In genomic region chr1:48523541-48523940, GRCh38 we compare ENCODE assay signal across 24 cellular contexts.
"Had no signal": no experiment of that assay in that cellular context is flagged by ENCODE, and none has a peak within 500 bp of the region (broad histone marks: within the 10 kb centered on the region; RNA-seq: fewer than 3 reads in every experiment).

No MANE protein-coding gene starts in this region.

- H3K9me3 ChIP-seq: left ventricle myocardium inferior, pancreas, prostate gland, suprapubic skin, tibial nerve, vagina had no signal

- FAIRE-seq: islet of Langerhans, kidney, pancreas had no signal

- H3K4me1 ChIP-seq: pancreas, prostate gland, vagina had no signal

- H3K27ac ChIP-seq: left ventricle myocardium inferior, pancreas, prostate gland, skin epidermis, suprapubic skin, vagina had no signal

- H3K4me3 ChIP-seq: left ventricle myocardium inferior, lung, pancreas, prostate gland, skin epidermis, suprapubic skin, tibial nerve, vagina had no signal

- H3K36me3 ChIP-seq: left ventricle myocardium inferior, pancreas, prostate gland, suprapubic skin, tibial nerve, vagina had no signal

- DNase-seq: hypothalamus; immature natural killer cell; kidney; left ventricle myocardium inferior; midbrain; naive thymus-derived CD8-positive, alpha-beta T cell; pancreas; posterior cingulate gyrus; retina; right cardiac atrium; stimulated activated CD4-positive, alpha-beta T cell treated with anti-CD3 and anti-CD28 coated beads, Interleukin-12 subunit alpha, Interleukin-12 subunit beta, amount 100 ng/mL, for 4 hours; stimulated activated CD4-positive, alpha-beta T cell treated with anti-CD3 and anti-CD28 coated beads, Interleukin-15, amount 100 ng/mL, for 24 hours; stimulated activated CD4-positive, alpha-beta T cell treated with anti-CD3 and anti-CD28 coated beads, Interleukin-2, amount 100 ng/mL, for 24 hours; stimulated activated CD4-positive, alpha-beta T cell treated with anti-CD3 and anti-CD28 coated beads, Interleukin-4, amount 100 ng/mL, for 1 hour; stimulated activated naive CD4-positive, alpha-beta T cell had no signal

- ATAC-seq: naive thymus-derived CD8-positive, alpha-beta T cell; pancreas; right cardiac atrium; sciatic nerve; stimulated activated effector memory CD8-positive, alpha-beta T cell treated with anti-CD3 and anti-CD28 coated beads, Interleukin-12 subunit alpha, Interleukin-12 subunit beta, amount 100 ng/mL, for 72 hours had no signal

- H3K27me3 ChIP-seq: pancreas, suprapubic skin, tibial nerve, vagina had no signal
